9 cellular contexts compared by ENCODE assay signal in genomic region chr12:46153267-46153872, GRCh38.
DNase-seq lines count a peak whose midpoint lies in the region; ATAC-seq and TF ChIP-seq lines count a peak whose summit lies in the region.
"Had no signal": no experiment of that assay in that cellular context is flagged by ENCODE, and none has a peak within 500 bp of the region (broad histone marks: within the 10 kb centered on the region; RNA-seq: fewer than 3 reads in every experiment).

No MANE protein-coding gene starts in this region.

- ATAC-seq in HG03442 (IDR thresholded peaks at IDR 0.05; ENCODE audit: unreplicated experiment), result no peak

- no peaks in the 10 kb centered on the region for H3K27me3 ChIP-seq in Peyer's patch
- no peaks in the 10 kb centered on the region for H3K27me3 ChIP-seq in esophagus squamous epithelium

- DNase-seq in AG04449 (ENCODE audit: low read depth, low spot score) (no peak), Peyer's patch (no peak), esophagus squamous epithelium (lab: John Stamatoyannopoulos, UW) (no peak), retinal pigment epithelial cell (ENCODE audit: low read depth) (no peak), SKM-1 (lab: John Stamatoyannopoulos, UW; ENCODE audit: unreplicated experiment) (no peak), lower leg skin (ENCODE audit: low spot score in 2 of 2) (no peak)

- POLR2A ChIA-PET in AG04449 (lab: Yijun Ruan, JAX), result interaction anchor here (0.7 to 1.0 kb wide), 2 partner anchors 204 to 205 kb away, joined by 3 to 4 read pairs; no protein-coding TSS in a partner anchor

- H3K4me3 ChIP-seq in AG04449 (ENCODE audit: low read depth, low read length), result no peak overlapping the region
- H3K4me3 ChIP-seq in Peyer's patch, result no peak overlapping the region
- H3K4me3 ChIP-seq in esophagus squamous epithelium, result no peak overlapping the region
- H3K4me3 ChIP-seq in retinal pigment epithelial cell (ENCODE audit: low read length), result no peak overlapping the region
- no peak overlapping the region for H3K4me3 ChIP-seq in lower leg skin (ENCODE audit: low read depth, poor library complexity, severe bottlenecking)

- H3K4me1 ChIP-seq in Peyer's patch (peaks cover 0 to 10% (median 0%) of the 10 kb centered on the region in 4 donors), esophagus squamous epithelium (peaks cover 3 to 42% (median 12%) of the 10 kb centered on the region in 3 donors)

- TF ChIP-seq POLR2A in Peyer's patch (IDR thresholded peaks at IDR 0.05) (no peak), esophagus squamous epithelium (IDR thresholded peaks at IDR 0.05) (no peak), lower leg skin (IDR thresholded peaks at IDR 0.05) (no peak)

- intact Hi-C loops in esophagus squamous epithelium (cut with DNase I), result loop anchor here (10.0 kb wide), 1 partner anchor 781 kb away; no protein-coding TSS in a partner anchor
- intact Hi-C loops in lower leg skin (cut with DNase I; ENCODE audit: low total_unique reads), result loop anchor here (10.0 kb wide), 2 partner anchors 211 to 511 kb away; no protein-coding TSS in a partner anchor

- WGBS in esophagus squamous epithelium, 2 donors, result 8 to 17% methylated on average over 2 of the region's 2 CpGs
- WGBS in lower leg skin, 2 donors, result 6 to 8% methylated on average over 2 of the region's 2 CpGs

- TF ChIP-seq CTCF in AG04449 (IDR thresholded peaks at IDR 0.05; ENCODE audit: insufficient read depth, low read length, missing control alignments) (peak; percentile 47), GM12873 (IDR thresholded peaks at IDR 0.05; ENCODE audit: insufficient read depth, low read depth, low read length, missing control alignments) (peak; percentile 59), Peyer's patch (IDR thresholded peaks at IDR 0.05) (peak; percentile 46 to 63 (median 61)), esophagus squamous epithelium (IDR thresholded peaks at IDR 0.05) (peak; percentile 20 to 65 (median 52)), retinal pigment epithelial cell (conservative IDR thresholded peaks at IDR 0.05; ENCODE audit: low read depth, low read length) (peak; percentile 66), lower leg skin (IDR thresholded peaks at IDR 0.05) (no peak)

- H3K9me3 ChIP-seq in Peyer's patch (no peaks in the 10 kb centered on the region), esophagus squamous epithelium (peaks cover 0 to 6% (median 0%) of the 10 kb centered on the region in 3 donors)

- H3K36me3 ChIP-seq in Peyer's patch (no peaks in the 10 kb centered on the region), esophagus squamous epithelium (no peaks in the 10 kb centered on the region)

- CTCF ChIA-PET in AG04449 (lab: Yijun Ruan, JAX), result interaction anchor here (0.7 to 1.7 kb wide), 7 partner anchors 10 to 868 kb away, joined by 3 to 6 read pairs (median 4); no protein-coding TSS in a partner anchor

- no peak overlapping the region for H3K27ac ChIP-seq in Peyer's patch
- peak overlapping the region in 1 of 4 donors; percentile 0 for H3K27ac ChIP-seq in esophagus squamous epithelium
- H3K27ac ChIP-seq: epithelial cell of prostate had no signal

Comparison
In these comparisons a context has a peak if more than half of its experiments do, and no peak if none do; other contexts are left out.
1. CTCF ChIP-seq: peak in AG04449 (single experiment), GM12873 (single experiment), Peyer's patch (6 of 6), esophagus squamous epithelium (6 of 6) and retinal pigment epithelial cell (single experiment); none in lower leg skin (0 of 3).